Comparison of ENCODE assay signal across 33 cellular contexts in the genomic region with DNA sequence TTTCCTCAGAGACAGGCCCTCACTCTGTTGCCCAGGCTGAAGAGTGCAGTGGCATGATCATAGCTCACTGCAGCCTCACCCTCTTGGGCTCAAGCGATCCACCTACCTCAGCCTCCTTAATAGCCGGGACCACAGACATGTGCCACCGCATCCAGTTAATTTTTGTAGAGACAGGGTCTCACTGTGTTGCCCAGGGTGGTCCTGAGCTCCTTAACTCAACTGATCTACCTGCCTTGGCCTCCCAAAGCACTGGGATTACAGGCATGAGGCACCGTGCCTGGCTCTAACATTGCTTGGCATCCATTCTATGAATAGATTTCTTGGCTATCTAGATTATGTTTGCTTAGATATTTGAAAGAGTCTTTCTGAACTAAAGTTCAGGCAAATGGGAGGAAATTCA.
"Had no signal": no experiment of that assay in that cellular context is flagged by ENCODE, and none has a peak within 500 bp of the region (broad histone marks: within the 10 kb centered on the region; RNA-seq: fewer than 3 reads in every experiment).

No MANE protein-coding gene starts in this region.

- DNase-seq: Karpas-422, Kasumi-1, MG63, MM.1S, MV-4-11, NCI-H1048, NCI-H1092, NCI-H1092 treated with DMSO at 0.1 percent for 48 hours, NCI-H1105, NCI-H1105 treated with DMSO at 0.1 percent for 48 hours, NCI-H1417, NCI-H1417 treated with DMSO at 0.1 percent for 48 hours, NCI-H1436, NCI-H1436 treated with DMSO at 0.1 percent for 48 hours, NCI-H146, NCI-H1694, NCI-H1694 treated with DMSO at 0.1 percent for 48 hours, NCI-H187, NCI-H187 treated with DMSO at 0.1 percent for 48 hours, NCI-H1930, NCI-H2029, NCI-H2029 treated with DMSO at 0.1 percent for 48 hours, NCI-H2081, NCI-H2081 treated with DMSO at 0.1 percent for 48 hours, NCI-H2107, NCI-H2171, NCI-H2171 treated with DMSO at 0.1 percent for 48 hours, NCI-H2227 treated with DMSO at 0.1 percent for 48 hours, NCI-H226, NCI-H345, NCI-H446, NCI-H446 treated with DMSO at 0.1 percent for 48 hours, NCI-H510A had no signal
